In the genomic region with DNA sequence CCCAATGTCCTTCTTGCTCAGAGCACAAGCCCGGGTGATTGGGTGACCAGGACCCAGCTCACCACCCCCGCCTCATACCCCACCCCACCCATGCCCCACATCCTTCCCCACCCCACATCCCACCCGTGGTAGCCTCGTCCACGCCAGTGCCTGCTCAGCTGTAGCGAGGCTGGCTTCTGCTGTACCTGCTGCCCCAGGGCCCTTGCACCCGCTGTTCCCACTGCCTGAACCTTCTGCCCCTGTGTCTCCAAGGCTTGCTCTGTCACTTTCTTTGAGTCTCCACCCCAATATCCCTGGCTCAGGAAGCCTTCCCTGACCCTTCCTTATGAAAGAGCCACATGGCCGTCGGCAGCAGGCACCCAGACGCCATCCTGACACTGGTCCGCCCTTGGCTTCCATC, we compare ENCODE assay signal across 20 cellular contexts. TPM values are rescaled to one million over a fixed set of nuclear protein-coding genes. Genes with fewer than 3 reads are reported as not detected.
DNase-seq lines count a peak whose midpoint lies in the region; ATAC-seq and TF ChIP-seq lines count a peak whose summit lies in the region.
"Had no signal": no experiment of that assay in that cellular context is flagged by ENCODE, and none has a peak within 500 bp of the region (broad histone marks: within the 10 kb centered on the region; RNA-seq: fewer than 3 reads in every experiment).

No MANE protein-coding gene starts in this region.

- no peaks in the 10 kb centered on the region for H3K9me3 ChIP-seq in CD8-positive, alpha-beta memory T cell (ENCODE audit: low read length)
- H3K9me3 ChIP-seq in neuronal stem cell (replicated peaks in 1 of 2; ENCODE audit: control insufficient read depth in 2 of 2, insufficient read depth in 1 of 2, low read depth in 1 of 2, low read length in 2 of 2): no peaks in the 10 kb centered on the region
- no peaks in the 10 kb centered on the region for H3K9me3 ChIP-seq in adrenal gland (replicated peaks in 1 of 3)

- peaks cover 4% of the 10 kb centered on the region for H3K79me1 ChIP-seq in neuronal stem cell (ENCODE audit: low read depth, low read length)

- DNase-seq in CD8-positive, alpha-beta memory T cell: no peak
- no peak for DNase-seq in naive thymus-derived CD8-positive, alpha-beta T cell
- no peak for DNase-seq in neuronal stem cell (ENCODE audit: low spot score)
- DNase-seq in adrenal gland: no peak
- DNase-seq in GM13977 (ENCODE audit: low spot score): no peak
- no peak for DNase-seq in ecto neural progenitor cell (ENCODE audit: low spot score)
- DNase-seq: C1 segment of cervical spinal cord, Calu3, DMS153, DND-41, HCEC 1CT, MM.1S, NCI-H2029, NCI-H2227 treated with DMSO at 0.1 percent for 48 hours, NCI-H526 treated with DMSO at 0.1 percent for 48 hours, SHP77 had no signal

- H2AFZ ChIP-seq in neuronal stem cell (ENCODE audit: low read length): no peak overlapping the region
- H2AFZ ChIP-seq: GM23338 had no signal

- H3K4me1 Mint-ChIP-seq in CD8-positive, alpha-beta memory T cell: peaks cover 6 to 25% (median 12%) of the 10 kb centered on the region in 3 donors
- H3K4me1 Mint-ChIP-seq in activated T-helper 17 cell treated with anti-CD3 and anti-CD28 coated beads, Interleukin-2, amount 50 U/mL, for 72 hours: peaks cover 4% of the 10 kb centered on the region
- H3K4me1 Mint-ChIP-seq in naive thymus-derived CD8-positive, alpha-beta T cell: peaks cover 9 to 27% (median 17%) of the 10 kb centered on the region in 4 donors

- no peak overlapping the region for H4K8ac ChIP-seq in neuronal stem cell (ENCODE audit: low read depth, low read length)

- peaks cover 25% of the 10 kb centered on the region for H3K4me1 ChIP-seq in CD8-positive, alpha-beta memory T cell (ENCODE audit: insufficient read depth, low read length)
- H3K4me1 ChIP-seq in neuronal stem cell (ENCODE audit: control insufficient read depth in 2 of 2, insufficient read depth in 1 of 2, low read depth in 1 of 2, low read length in 2 of 2) (peaks cover 22% of the 10 kb centered on the region in 2 donors), adrenal gland (replicated peaks in 1 of 2) (peaks cover 14 to 16% of the 10 kb centered on the region in 2 donors)

- H3K4me3 ChIP-seq in CD8-positive, alpha-beta memory T cell (ENCODE audit: low read length): no peak overlapping the region
- H3K4me3 ChIP-seq in neuronal stem cell (ENCODE audit: low read length in 2 of 2): no peak overlapping the region
- H3K4me3 ChIP-seq in adrenal gland: no peak overlapping the region
- H3K4me3 ChIP-seq: GM23338 had no signal

- H3K9ac ChIP-seq in neuronal stem cell (ENCODE audit: low read depth, low read length, poor library complexity): no peak overlapping the region
- H3K9ac ChIP-seq: KMS-11 had no signal

- TF ChIP-seq POLR2A in adrenal gland (IDR thresholded peaks at IDR 0.05): no peak

- H3K9me3 Mint-ChIP-seq in CD8-positive, alpha-beta memory T cell: no peaks in the 10 kb centered on the region
- no peaks in the 10 kb centered on the region for H3K9me3 Mint-ChIP-seq in activated T-helper 17 cell treated with anti-CD3 and anti-CD28 coated beads, Interleukin-2, amount 50 U/mL, for 72 hours
- H3K9me3 Mint-ChIP-seq in naive thymus-derived CD8-positive, alpha-beta T cell: no peaks in the 10 kb centered on the region
- H3K9me3 Mint-ChIP-seq: GM23338 had no signal

- peak overlapping the region; percentile 16 for H2BK12ac ChIP-seq in neuronal stem cell (ENCODE audit: low read length)

- H3K36me3 Mint-ChIP-seq in CD8-positive, alpha-beta memory T cell: no peaks in the 10 kb centered on the region
- no peaks in the 10 kb centered on the region for H3K36me3 Mint-ChIP-seq in activated T-helper 17 cell treated with anti-CD3 and anti-CD28 coated beads, Interleukin-2, amount 50 U/mL, for 72 hours (ENCODE audit: low read depth)
- H3K36me3 Mint-ChIP-seq in naive thymus-derived CD8-positive, alpha-beta T cell: no peaks in the 10 kb centered on the region
- H3K36me3 Mint-ChIP-seq: IgD-negative memory B cell had no signal

- peak overlapping the region; percentile 11 for H2BK15ac ChIP-seq in neuronal stem cell (ENCODE audit: low read length)

- intact Hi-C loops in adrenal gland (cut with DNase I): no loop called here

- no peak overlapping the region for H3K27ac ChIP-seq in CD8-positive, alpha-beta memory T cell (ENCODE audit: low read depth, low read length)
- H3K27ac ChIP-seq in neuronal stem cell (replicated peaks; ENCODE audit: low read length) (no peak overlapping the region), adrenal gland (no peak overlapping the region)
- H3K27ac ChIP-seq: KMS-11 had no signal

- H4K91ac ChIP-seq in neuronal stem cell (ENCODE audit: low read depth, low read length, poor library complexity): no peak overlapping the region

- peak overlapping the region in 4 of 7 donors; percentile 15 to 65 (median 55) for H3K4me3 Mint-ChIP-seq in CD8-positive, alpha-beta memory T cell
- peak overlapping the region; percentile 52 for H3K4me3 Mint-ChIP-seq in activated T-helper 17 cell treated with anti-CD3 and anti-CD28 coated beads, Interleukin-2, amount 50 U/mL, for 72 hours
- peak overlapping the region in 6 of 10 donors; percentile 13 to 81 (median 60) for H3K4me3 Mint-ChIP-seq in naive thymus-derived CD8-positive, alpha-beta T cell
- H3K4me3 Mint-ChIP-seq: GM23338 had no signal

- no CpG with 5 or more reads among the region's 11 CpGs for WGBS in neuronal stem cell (ENCODE audit: extremely low coverage in 2 of 2, insufficient read length in 2 of 2, insufficient replicate concordance in 1 of 2), 2 donors
- 78 to 89% (median 81%) methylated on average over 5 to 11 of the region's 11 CpGs for WGBS in adrenal gland, 4 donors

- H3K4ac ChIP-seq in neuronal stem cell (ENCODE audit: low read length): no peak overlapping the region

- in situ Hi-C loops in GM13977 (cut with MboI; ENCODE audit: low pct_unique_long_range_greater_than_20kb, low sequenced_read_pairs, unreplicated experiment): no loop called here

- peak overlapping the region; percentile 36 for H2AK5ac ChIP-seq in neuronal stem cell (ENCODE audit: low read depth, low read length)

- H3K27me3 Mint-ChIP-seq in CD8-positive, alpha-beta memory T cell: peaks cover 0 to 3% of the 10 kb centered on the region in 2 donors
- no peaks in the 10 kb centered on the region for H3K27me3 Mint-ChIP-seq in activated T-helper 17 cell treated with anti-CD3 and anti-CD28 coated beads, Interleukin-2, amount 50 U/mL, for 72 hours
- peaks cover 0 to 10% (median 0%) of the 10 kb centered on the region in 5 donors for H3K27me3 Mint-ChIP-seq in naive thymus-derived CD8-positive, alpha-beta T cell

- no peak overlapping the region for H3K14ac ChIP-seq in neuronal stem cell (ENCODE audit: low read length)

- no peak overlapping the region for H3K23ac ChIP-seq in neuronal stem cell (ENCODE audit: low read depth, low read length, poor library complexity)

- no peak overlapping the region for H2BK120ac ChIP-seq in neuronal stem cell (ENCODE audit: low read depth, low read length)

- no peak overlapping the region for H3K18ac ChIP-seq in neuronal stem cell (ENCODE audit: low read length)

- H3K36me3 ChIP-seq in CD8-positive, alpha-beta memory T cell (ENCODE audit: insufficient read depth, low read length): no peaks in the 10 kb centered on the region
- H3K36me3 ChIP-seq in neuronal stem cell (replicated peaks in 1 of 2; ENCODE audit: control insufficient read depth in 2 of 2, insufficient read depth in 2 of 2, low read length in 2 of 2): no peaks in the 10 kb centered on the region
- H3K36me3 ChIP-seq in adrenal gland (replicated peaks in 1 of 2): no peaks in the 10 kb centered on the region

- TF ChIP-seq CTCF in adrenal gland (IDR thresholded peaks at IDR 0.05): no peak
- no peak for TF ChIP-seq CTCF in GM13977 (IDR thresholded peaks at IDR 0.05; ENCODE audit: extremely low read depth, insufficient read depth, missing control alignments)

- H3K27ac Mint-ChIP-seq in CD8-positive, alpha-beta memory T cell: peak overlapping the region in 1 of 8 donors; percentile 39
- no peak overlapping the region for H3K27ac Mint-ChIP-seq in activated T-helper 17 cell treated with anti-CD3 and anti-CD28 coated beads, Interleukin-2, amount 50 U/mL, for 72 hours
- H3K27ac Mint-ChIP-seq in naive thymus-derived CD8-positive, alpha-beta T cell: peak overlapping the region in 4 of 10 donors; percentile 68 to 84 (median 78)
- H3K27ac Mint-ChIP-seq: GM23338 had no signal

- POLR2A ChIA-PET in CD8-positive, alpha-beta memory T cell (lab: Charles Lee): interaction anchor here (0.5 to 4.7 kb wide), 2 partner anchors 10 to 13 kb away, joined by 3 to 59 read pairs; no protein-coding TSS in a partner anchor
- POLR2A ChIA-PET in naive thymus-derived CD8-positive, alpha-beta T cell (lab: Charles Lee): interaction anchor here (6.9 kb wide), 1 partner anchor 10 kb away, joined by 78 read pairs; no protein-coding TSS in a partner anchor

- H3K4me2 ChIP-seq in neuronal stem cell (ENCODE audit: insufficient read depth, low read length, poor library complexity, severe bottlenecking): no peak overlapping the region
- H3K4me2 ChIP-seq: GM23338, KMS-11 had no signal

- H2BK5ac ChIP-seq in neuronal stem cell (ENCODE audit: low read length): no peak overlapping the region

- CTCF ChIA-PET in CD8-positive, alpha-beta memory T cell (lab: Charles Lee): interaction anchor here (1.3 kb wide), 1 partner anchor 9 kb away, joined by 5 read pairs; no protein-coding TSS in a partner anchor

- ATAC-seq in activated T-helper 17 cell treated with anti-CD3 and anti-CD28 coated beads, Interleukin-2, amount 50 U/mL, for 72 hours (replicated peaks): no peak
- no peak for ATAC-seq in naive thymus-derived CD8-positive, alpha-beta T cell
- ATAC-seq: GM23338 had no signal

- no peaks in the 10 kb centered on the region for H3K27me3 ChIP-seq in CD8-positive, alpha-beta memory T cell (ENCODE audit: insufficient read depth, low read length, poor library complexity, severe bottlenecking)
- H3K27me3 ChIP-seq in neuronal stem cell (ENCODE audit: control insufficient read depth in 3 of 3, insufficient read depth in 3 of 3, low read depth in 1 of 3, low read length in 3 of 3) (peaks cover 3 to 30% (median 22%) of the 10 kb centered on the region in 3 experiments), adrenal gland (no peaks in the 10 kb centered on the region)

RNA-seq across cellular contexts. Expression of a gene that starts 3.1 kb away (rescaled TPM):
- 1 to 10 TPM; 9.0 to 9.1 TPM for total RNA-seq in CD8-positive, alpha-beta memory T cell
- 2.9 TPM for polyA plus RNA-seq in CD8-positive, alpha-beta memory T cell
- 1 to 10 TPM; 7.8 to 9.7 TPM for total RNA-seq in activated T-helper 17 cell treated with anti-CD3 and anti-CD28 coated beads, Interleukin-2, amount 50 U/mL, for 72 hours
- 10 to 100 TPM in 1 of 2 experiments, 1 to 10 TPM in 1; 9.5 to 10.4 TPM for total RNA-seq in naive thymus-derived CD8-positive, alpha-beta T cell
- 1 to 10 TPM; 1.0 to 1.3 (median 1.3) TPM for polyA plus RNA-seq in naive thymus-derived CD8-positive, alpha-beta T cell
- polyA plus RNA-seq in neuronal stem cell (2013, experiment 1 of 2): 4.9 TPM
- 5.0 TPM for polyA plus RNA-seq in neuronal stem cell (2013, experiment 2 of 2)
- 10 to 100 TPM; 27.2 to 61.0 (median 38.6) TPM for total RNA-seq in adrenal gland
- 10 to 100 TPM in 1 of 3 donors, 1 to 10 TPM in 2; 5.7 to 11.3 (median 7.1) TPM for polyA plus RNA-seq in adrenal gland

RNA-seq across cellular contexts. Expression of a gene that starts 20.5 kb away (rescaled TPM):
- 10 to 100 TPM; 46.4 to 50.2 TPM for total RNA-seq in CD8-positive, alpha-beta memory T cell
- 74.9 TPM for polyA plus RNA-seq in CD8-positive, alpha-beta memory T cell
- total RNA-seq in activated T-helper 17 cell treated with anti-CD3 and anti-CD28 coated beads, Interleukin-2, amount 50 U/mL, for 72 hours: 10 to 100 TPM; 28.2 to 37.7 TPM
- 10 to 100 TPM; 38.1 to 38.2 TPM for total RNA-seq in naive thymus-derived CD8-positive, alpha-beta T cell
- 10 to 100 TPM; 39.1 to 51.7 (median 40.3) TPM for polyA plus RNA-seq in naive thymus-derived CD8-positive, alpha-beta T cell
- polyA plus RNA-seq in neuronal stem cell (2013, experiment 1 of 2): 23.6 TPM
- 22.7 TPM for polyA plus RNA-seq in neuronal stem cell (2013, experiment 2 of 2)
- total RNA-seq in adrenal gland: 10 to 100 TPM; 19.7 to 47.2 (median 35.9) TPM
- polyA plus RNA-seq in adrenal gland: 10 to 100 TPM in 2 of 3 donors, 1 to 10 TPM in 1; 5.2 to 12.4 (median 10.6) TPM
